ENCODE assay signal across 19 cellular contexts in the genomic region with DNA sequence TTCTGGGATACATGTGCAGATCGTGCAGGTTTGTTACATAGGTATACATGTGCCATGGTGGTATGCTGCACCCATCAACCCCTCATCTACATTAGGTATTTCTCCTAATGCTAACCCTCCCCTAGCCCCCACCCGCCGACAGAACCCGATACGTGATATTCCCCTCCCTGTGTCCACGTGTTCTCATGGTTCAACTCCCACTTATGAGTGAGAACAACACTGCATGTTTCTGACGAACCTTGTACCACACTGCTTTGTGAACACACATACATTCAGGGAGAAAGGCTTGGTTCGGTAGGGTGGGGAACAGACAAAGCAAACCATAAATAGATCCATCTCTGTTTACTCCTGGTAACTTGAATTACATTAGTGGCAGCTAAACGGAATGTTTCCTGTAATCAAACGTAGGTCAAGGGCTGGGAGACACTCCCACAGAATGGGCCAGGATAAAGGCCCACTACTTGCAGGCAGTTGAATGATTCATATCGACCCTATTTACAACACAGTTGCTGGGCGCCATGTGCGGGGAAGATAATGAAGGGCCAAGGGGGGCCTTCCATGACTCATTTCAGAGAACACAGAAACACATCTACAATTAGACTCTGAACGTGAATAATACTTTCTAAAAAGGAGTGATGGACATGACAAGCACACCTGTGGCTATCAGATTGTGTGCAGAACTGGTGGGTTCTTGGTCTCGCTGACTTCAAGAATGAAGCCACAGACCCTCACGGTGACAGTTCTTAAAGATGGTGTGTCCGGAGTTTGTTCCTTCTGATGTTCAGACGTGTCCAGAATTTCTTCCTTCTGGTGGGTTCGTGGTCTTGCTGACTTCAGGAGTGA. TPM values are rescaled to one million over a fixed set of nuclear protein-coding genes. Genes with fewer than 3 reads are reported as not detected.
A peak's percentile ranks its signal among the peaks of the same experiment; 100 is the strongest.
DNase-seq lines count a peak whose midpoint lies in the region; ATAC-seq, FAIRE-seq and TF ChIP-seq lines count a peak whose summit lies in the region.
"Had no signal": no experiment of that assay in that cellular context is flagged by ENCODE, and none has a peak within 500 bp of the region (broad histone marks: within the 10 kb centered on the region; RNA-seq: fewer than 3 reads in every experiment).

No MANE protein-coding gene starts in this region.

- H3K27me3 ChIP-seq in astrocyte (ENCODE audit: insufficient read depth, low read length), result no peaks in the 10 kb centered on the region
- H3K27me3 ChIP-seq in ovary, result no peaks in the 10 kb centered on the region
- H3K27me3 ChIP-seq: tibial nerve had no signal

- WGBS in ovary, 3 donors, result 68 to 81% (median 74%) methylated on average over 19 of the region's 19 CpGs

- no peak overlapping the region for H2AFZ ChIP-seq in astrocyte (ENCODE audit: low read depth, low read length)

- peaks cover 13% of the 10 kb centered on the region for H3K4me1 Mint-ChIP-seq in astrocyte (ENCODE audit: low read depth, unreplicated experiment)
- H3K4me1 Mint-ChIP-seq: activated CD4-positive, alpha-beta T cell treated with anti-CD3 and anti-CD28 coated beads, Interleukin-2, amount 10 ng/mL, durations not matched to agents 24 days and 14 days had no signal

- FAIRE-seq in astrocyte (lab: Jason Lieb, UNC), result no peak

- no peaks in the 10 kb centered on the region for H4K20me1 ChIP-seq in astrocyte (ENCODE audit: insufficient read depth, low read length)

- no peak overlapping the region for H3K27ac Mint-ChIP-seq in astrocyte (ENCODE audit: unreplicated experiment)
- H3K27ac Mint-ChIP-seq: activated CD4-positive, alpha-beta T cell treated with anti-CD3 and anti-CD28 coated beads, Interleukin-2, amount 10 ng/mL, durations not matched to agents 24 days and 14 days; mesothelial cell of epicardium had no signal

- TF ChIP-seq CTCF in astrocyte (IDR thresholded peaks at IDR 0.05; ENCODE audit: insufficient read depth, low read depth, low read length) (no peak), ovary (IDR thresholded peaks at IDR 0.05) (no peak)

- peaks cover 25% of the 10 kb centered on the region for H3K36me3 Mint-ChIP-seq in astrocyte (ENCODE audit: low read depth, unreplicated experiment)

- no peaks in the 10 kb centered on the region for H3K27me3 Mint-ChIP-seq in astrocyte (ENCODE audit: low read depth, unreplicated experiment)
- H3K27me3 Mint-ChIP-seq: activated CD4-positive, alpha-beta T cell treated with anti-CD3 and anti-CD28 coated beads, Interleukin-2, amount 10 ng/mL, durations not matched to agents 24 days and 14 days had no signal

- TF ChIP-seq EP300 in ovary (IDR thresholded peaks at IDR 0.05), result no peak

- no peak overlapping the region for H3K4me2 ChIP-seq in astrocyte (ENCODE audit: low read length)

- H3K9me3 Mint-ChIP-seq in astrocyte (ENCODE audit: unreplicated experiment), result peaks cover 3% of the 10 kb centered on the region
- H3K9me3 Mint-ChIP-seq: activated CD4-positive, alpha-beta T cell treated with anti-CD3 and anti-CD28 coated beads, Interleukin-2, amount 10 ng/mL, durations not matched to agents 24 days and 14 days had no signal

- H3K9me3 ChIP-seq in astrocyte (ENCODE audit: insufficient read depth, low read depth, low read length) (no peaks in the 10 kb centered on the region), ovary (peaks cover 0 to 5% of the 10 kb centered on the region in 2 donors)

- no peak for TF ChIP-seq POLR2A in ovary (IDR thresholded peaks at IDR 0.05)

- H3K27ac ChIP-seq in astrocyte (ENCODE audit: low read depth, low read length) (no peak overlapping the region), ovary (no peak overlapping the region)
- H3K27ac ChIP-seq: tibial nerve had no signal

- H3K36me3 ChIP-seq in astrocyte (ENCODE audit: insufficient read depth, low read length) (no peaks in the 10 kb centered on the region), ovary (no peaks in the 10 kb centered on the region)

- DNase-seq in DMS153 treated with DMSO at 0.1 percent for 48 hours (lab: John Stamatoyannopoulos, UW; ENCODE audit: unreplicated experiment) (peak; percentile 32), NCI-H226 (peak; percentile 39), astrocyte (ENCODE audit: low read depth) (peak; percentile 34), left kidney (ENCODE audit: low read depth, low spot score) (peak; percentile 44), ovary (no peak), left ventricle myocardium superior (no peak)
- DNase-seq: activated CD4-positive, alpha-beta T cell treated with anti-CD3 and anti-CD28 coated beads, Interleukin-2, amount 10 ng/mL, durations not matched to agents 24 days and 14 days; activated CD8-positive, alpha-beta memory T cell treated with anti-CD3 and anti-CD28 coated beads, Interleukin-2, amount 50 U/mL, for 48 hours; activated effector memory CD4-positive, alpha-beta T cell treated with anti-CD3 and anti-CD28 coated beads, Interleukin-2, amount 50 U/mL, for 16 hours; H9; KG1; NCI-H2171; stimulated activated naive CD4-positive, alpha-beta T cell treated with Interleukin-2 at 50 U/mL for 16 hours; T1000 had no signal

- no peak overlapping the region for H3K9ac ChIP-seq in astrocyte (ENCODE audit: low read length)

- no peak overlapping the region for H3K4me3 Mint-ChIP-seq in astrocyte (ENCODE audit: unreplicated experiment)
- H3K4me3 Mint-ChIP-seq: activated CD4-positive, alpha-beta T cell treated with anti-CD3 and anti-CD28 coated beads, Interleukin-2, amount 10 ng/mL, durations not matched to agents 24 days and 14 days; H9; mesothelial cell of epicardium had no signal

- no peak overlapping the region for H3K4me3 ChIP-seq in astrocyte (ENCODE audit: insufficient read depth, low read depth, low read length)
- H3K4me3 ChIP-seq in ovary, result no peak overlapping the region
- H3K4me3 ChIP-seq: tibial nerve had no signal

- no peak for ATAC-seq in GM18858 (IDR thresholded peaks at IDR 0.05; ENCODE audit: unreplicated experiment)
- ATAC-seq in HG03378 (IDR thresholded peaks at IDR 0.05; ENCODE audit: unreplicated experiment), result no peak
- no peak for ATAC-seq in left ventricle myocardium superior
- ATAC-seq: SK-N-SH treated with all-trans-retinoic acid at 6 μM for 48 hours had no signal

- H3K4me1 ChIP-seq in astrocyte (ENCODE audit: insufficient read depth, low read length), result peaks cover 2% of the 10 kb centered on the region
- no peaks in the 10 kb centered on the region for H3K4me1 ChIP-seq in ovary (ENCODE audit: insufficient read depth)
- H3K4me1 ChIP-seq: tibial nerve had no signal

- intact Hi-C loops in ovary (cut with DNase I) (no loop called here), left ventricle myocardium superior (cut with micrococcal nuclease) (no loop called here)

- H3K79me2 ChIP-seq in astrocyte (ENCODE audit: insufficient read depth, low read length), result no peaks in the 10 kb centered on the region

RNA-seq across cellular contexts. Expression of a gene that starts 56.8 kb away (rescaled TPM):
- total RNA-seq in astrocyte (47.8 and 50.3 TPM in 2 replicates), ovary (10 to 100 TPM; 58.7 to 96.9 (median 68.4) TPM), left ventricle myocardium superior (55.3 TPM)
- polyA plus RNA-seq in ovary, result 10 to 100 TPM; 33.8 to 57.6 TPM

Comparison
In these comparisons a context has a peak if more than half of its experiments do, and no peak if none do; other contexts are left out.
1. DNase-seq: peak in DMS153 treated with DMSO at 0.1 percent for 48 hours (single experiment), NCI-H226 (single experiment), astrocyte (single experiment) and left kidney (single experiment); none in ovary (0 of 5) and left ventricle myocardium superior (single experiment).